Comparison of ENCODE assay signal across 17 cellular contexts in the genomic region with DNA sequence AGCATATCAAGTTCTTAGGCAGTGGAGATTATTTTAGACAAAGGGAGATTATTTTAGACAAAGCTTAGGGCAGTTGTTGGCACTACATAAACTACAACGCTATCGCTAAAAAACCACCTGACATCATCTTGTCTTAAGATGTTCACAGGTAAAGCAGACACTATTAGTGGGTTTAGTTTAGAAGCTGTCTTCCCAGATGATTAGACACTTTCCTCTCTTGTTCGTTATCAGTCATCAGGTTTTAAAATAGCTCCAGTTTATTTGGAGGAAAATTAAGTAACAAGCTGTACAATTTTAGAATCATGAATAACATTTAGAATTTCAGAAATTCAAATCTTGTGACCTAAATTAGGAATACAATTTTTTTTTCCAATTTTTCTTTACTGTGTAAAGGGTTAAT.
"Had no signal": no experiment of that assay in that cellular context is flagged by ENCODE, and none has a peak within 500 bp of the region (broad histone marks: within the 10 kb centered on the region; RNA-seq: fewer than 3 reads in every experiment).

No MANE protein-coding gene starts in this region.

- DNase-seq: effector memory CD4-positive, alpha-beta T cell; glutamatergic neuron; islet precursor cell; mammary epithelial cell; naive thymus-derived CD4-positive, alpha-beta T cell; sigmoid colon; stimulated activated CD4-positive, alpha-beta T cell treated with anti-CD3 and anti-CD28 coated beads, Interleukin-2, amount 100 ng/mL, for 24 hours; stimulated activated CD4-positive, alpha-beta T cell treated with anti-CD3 and anti-CD28 coated beads, Interleukin-4, amount 100 ng/mL, for 4 hours; stimulated activated naive CD4-positive, alpha-beta T cell; stomach; substantia nigra; transverse colon had no signal

- H3K9me3 ChIP-seq: gastroesophageal sphincter, neutrophil, sigmoid colon, stomach, thoracic aorta, transverse colon had no signal

- ATAC-seq: gastroesophageal sphincter; left lobe of liver; naive thymus-derived CD4-positive, alpha-beta T cell had no signal

- H3K27ac ChIP-seq: gastroesophageal sphincter, neutrophil, sigmoid colon, skin epidermis, stomach, thoracic aorta, transverse colon had no signal

- H3K9me3 Mint-ChIP-seq: naive thymus-derived CD4-positive, alpha-beta T cell had no signal

- H3K27me3 Mint-ChIP-seq: naive thymus-derived CD4-positive, alpha-beta T cell had no signal

- H3K27me3 ChIP-seq: gastroesophageal sphincter, neutrophil, sigmoid colon, stomach, transverse colon had no signal
